ENCODE assay signal across 10 cellular contexts in the genomic region with DNA sequence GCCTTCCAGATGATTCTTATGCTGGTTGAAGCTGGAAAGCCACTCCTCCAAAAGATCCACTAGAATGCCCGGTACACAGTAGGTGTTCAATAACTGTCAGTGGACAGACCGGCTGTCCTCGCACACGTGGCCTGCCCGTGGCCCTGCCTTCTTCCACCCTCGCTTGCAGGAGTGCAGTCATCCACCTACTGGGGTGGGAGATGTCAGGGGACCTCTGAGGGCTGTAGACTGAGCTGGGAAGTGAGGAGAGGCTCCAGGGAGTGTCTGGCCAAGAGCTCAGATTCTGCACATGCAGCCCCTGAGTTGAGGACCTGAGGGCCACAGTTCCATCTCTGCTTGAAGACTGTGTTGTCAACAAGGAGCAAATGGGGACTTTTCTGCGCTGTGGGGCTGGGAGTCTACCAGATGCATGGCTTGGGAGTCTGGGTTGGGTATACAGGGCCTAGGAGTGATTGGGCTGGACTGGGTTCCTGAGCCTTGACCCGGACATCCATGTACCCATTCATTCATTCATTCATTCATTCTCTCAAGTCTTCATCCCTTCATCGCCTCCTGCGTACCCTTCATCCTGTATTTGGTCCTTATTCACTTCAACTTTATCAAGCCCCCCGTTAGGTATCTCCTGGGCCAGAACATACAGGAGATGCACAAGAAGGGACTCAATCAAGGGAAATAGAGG. TPM values are rescaled to one million over a fixed set of nuclear protein-coding genes. Genes with fewer than 3 reads are reported as not detected.
DNase-seq lines count a peak whose midpoint lies in the region; ATAC-seq, FAIRE-seq and TF ChIP-seq lines count a peak whose summit lies in the region.
"Had no signal": no experiment of that assay in that cellular context is flagged by ENCODE, and none has a peak within 500 bp of the region (broad histone marks: within the 10 kb centered on the region; RNA-seq: fewer than 3 reads in every experiment).

No MANE protein-coding gene starts in this region.

- H3K4me3 ChIP-seq in A549 = no peak overlapping the region
- no peak overlapping the region for H3K4me3 ChIP-seq in HEK293 (ENCODE audit: low read depth, low read length)

- TF ChIP-seq CTCF in A549 (IDR thresholded peaks at IDR 0.05) = no peak
- no peak for TF ChIP-seq CTCF in HEK293 (tag by site-specific recombination; IDR thresholded peaks at IDR 0.05)
- no peak for TF ChIP-seq CTCF in neural crest cell (conservative IDR thresholded peaks at IDR 0.05)
- TF ChIP-seq CTCF in GM10266 (IDR thresholded peaks at IDR 0.05; ENCODE audit: control insufficient read depth, insufficient read depth, low read depth, missing control alignments) = no peak

- H3K4me1 Mint-ChIP-seq in neural crest cell = peaks cover 23% of the 10 kb centered on the region

- H3K27ac Mint-ChIP-seq in neural crest cell (ENCODE audit: unreplicated experiment) = peak overlapping the region; percentile 43
- H3K27ac Mint-ChIP-seq: progenitor cell of endocrine pancreas had no signal

- H3K4me3 Mint-ChIP-seq in neural crest cell = no peak overlapping the region

- TF ChIP-seq POLR2A in A549 (IDR thresholded peaks at IDR 0.05; ENCODE audit: low read length) = no peak

- no peak for FAIRE-seq in A549 (lab: Jason Lieb, UNC)

- H3K9me3 ChIP-seq in A549 = no peaks in the 10 kb centered on the region
- no peaks in the 10 kb centered on the region for H3K9me3 ChIP-seq in HEK293 (ENCODE audit: control insufficient read depth, insufficient read depth, low read depth, low read length)

- TF ChIP-seq RAD21 in A549 (conservative IDR thresholded peaks at IDR 0.05 in 1 of 2, IDR thresholded peaks at IDR 0.05 in 1 of 2) = no peak

- peaks cover 7% of the 10 kb centered on the region for H3K27me3 Mint-ChIP-seq in neural crest cell (ENCODE audit: low read depth)

- CTCF ChIA-PET in A549 (lab: Yijun Ruan, JAX) = interaction anchor here (1.5 to 2.5 kb wide), 3 partner anchors 12 to 39 kb away, joined by 3 to 13 read pairs (median 4); no protein-coding TSS in a partner anchor
- CTCF ChIA-PET in HEK293 (lab: Yijun Ruan, JAX) = interaction anchor here (0.8 to 3.0 kb wide), 3 partner anchors 13 to 45 kb away, joined by 3 to 15 read pairs (median 3); no protein-coding TSS in a partner anchor

- ATAC-seq in A549 (no peak), GM19455 (IDR thresholded peaks at IDR 0.05; ENCODE audit: unreplicated experiment) (no peak)

- H3K27ac ChIP-seq in A549 (peak overlapping the region in 1 of 2 experiments; percentile 56; a peak in 3 of 6 replicates), HEK293 (ENCODE audit: extremely low read depth, low read depth, low read length) (no peak overlapping the region), adipose tissue (ENCODE audit: low read depth, low read length) (peak overlapping the region; percentile 60)

- POLR2A ChIA-PET in A549 (lab: Yijun Ruan, JAX) (no interaction called here), HEK293 (lab: Yijun Ruan, JAX) (interaction anchor here (0.7 to 1.8 kb wide), 3 partner anchors 12 to 20 kb away, joined by 3 to 5 read pairs (median 3); no protein-coding TSS in a partner anchor)

- no peaks in the 10 kb centered on the region for H3K9me3 Mint-ChIP-seq in neural crest cell

- no peak for DNase-seq in A549 (ENCODE audit: low read depth in 1 of 2, low spot score in 1 of 2)
- no peak for DNase-seq in neural crest cell (ENCODE audit: low read depth, low spot score)
- DNase-seq in GM10266 (ENCODE audit: extremely low spot score) = no peak
- no peak for DNase-seq in NCI-H1105 treated with DMSO at 0.1 percent for 48 hours (lab: John Stamatoyannopoulos, UW)
- no peak for DNase-seq in GOT3 (lab: John Stamatoyannopoulos, UW)
- DNase-seq: NCI-H1048 had no signal

- H3K36me3 ChIP-seq in HEK293 (ENCODE audit: control insufficient read depth in 2 of 2, insufficient read depth in 1 of 2, low read length in 2 of 2) = no peaks in the 10 kb centered on the region

- peak overlapping the region; percentile 61; the same call in 2 of the 3 replicates for H3K4me2 ChIP-seq in A549

- TF ChIP-seq EP300 in A549 (IDR thresholded peaks at IDR 0.05) = no peak

- peaks cover 14% of the 10 kb centered on the region for H3K4me1 ChIP-seq in A549
- no peaks in the 10 kb centered on the region for H3K4me1 ChIP-seq in HEK293 (ENCODE audit: control insufficient read depth, insufficient read depth, low read length)

- WGBS in A549 (ENCODE audit: missing lambda C conversion rate) = 86% methylated on average over 10 of the region's 11 CpGs
- WGBS in adipose tissue, 3 donors = 87 to 88% (median 87%) methylated on average over 11 of the region's 11 CpGs

- no peaks in the 10 kb centered on the region for H3K36me3 Mint-ChIP-seq in neural crest cell (ENCODE audit: low read depth)

TF ChIP-seq in A549, 52 proteins besides CTCF, POLR2A, EP300 and RAD21 (continues in another document):
- TF ChIP-seq MAZ (IDR thresholded peaks at IDR 0.05; ENCODE audit: borderline replicate concordance, low read depth, low read length) = no peak
- TF ChIP-seq HOXB13 (CRISPR knock-in tag; IDR thresholded peaks at IDR 0.05; ENCODE audit: low read depth) = no peak
- TF ChIP-seq PBX3 (IDR thresholded peaks at IDR 0.05) = no peak
- no peak for TF ChIP-seq NR3C1 (IDR thresholded peaks at IDR 0.05)
- TF ChIP-seq TFCP2L1 (CRISPR knock-in tag; IDR thresholded peaks at IDR 0.05) = no peak
- no peak for TF ChIP-seq KDM1A (IDR thresholded peaks at IDR 0.05; ENCODE audit: low read depth)
- TF ChIP-seq RCOR1 (IDR thresholded peaks at IDR 0.05; ENCODE audit: low read depth, low read length) = no peak
- no peak for TF ChIP-seq BHLHE40 (IDR thresholded peaks at IDR 0.05; ENCODE audit: low read depth, low read length)

TF ChIP-seq in HEK293, 187 proteins besides CTCF, POLR2A, EP300 and RAD21:
- TF ChIP-seq ZNF24 (tag by site-specific recombination; IDR thresholded peaks at IDR 0.05) = peak; percentile 42; the same call in 1 of the 2 replicates
- no peak for TF ChIP-seq ZNF792 (tag by site-specific recombination; IDR thresholded peaks at IDR 0.05)
- no peak for TF ChIP-seq GLI2 (tag by site-specific recombination; IDR thresholded peaks at IDR 0.05; ENCODE audit: borderline replicate concordance, low read depth)
- TF ChIP-seq ZBTB20 (tag by site-specific recombination; IDR thresholded peaks at IDR 0.05) = peak; percentile 5; the same call in 1 of the 2 replicates

RNA-seq across cellular contexts. Expression of gene TNFRSF1B, which starts 4.2 kb away (rescaled TPM):
- 0.06 and 0.09 TPM in 2 replicates for polyA plus RNA-seq in A549 (2011; rRNA removed)
- polyA plus RNA-seq in A549 (2012; cell fraction: cytosol; rRNA removed) = 0.05 and 0.12 TPM in 2 replicates
- polyA plus RNA-seq in A549 (2012; cell fraction: nucleus; rRNA removed) = 0.10 and 0.11 TPM in 2 replicates
- 0.05 to 0.22 TPM (median 0.07 TPM) in 3 replicates for polyA plus RNA-seq in A549 (2017; fragmentation: RNase III; extraction: RNeasy Plus Mini Kit Qiagen cat#74134 plus additional on column Dnase treatment)
- polyA minus RNA-seq in A549 (2011; rRNA and poly(A)+ RNA removed) = 0.05 and 0.08 TPM in 2 replicates
- 10 to 100 TPM in 2 of 3 donors, 1 to 10 TPM in 1; 5.8 to 44.3 (median 21.4) TPM for polyA plus RNA-seq in adipose tissue
- total RNA-seq in neural crest cell = 3.1 and 3.3 TPM in 2 replicates
- total RNA-seq: progenitor cell of endocrine pancreas had no signal

Comparison
In these comparisons a context has a peak if more than half of its experiments do, and no peak if none do; other contexts are left out.
1. RNA of gene TNFRSF1B, which starts 4.2 kb away (polyA plus RNA-seq): 5.8 to 44.3 TPM in adipose tissue; 0.05 to 0.22 TPM in A549; every median in the first group is over 4 times any median in the second.